14 cellular contexts compared by ENCODE assay signal in genomic region chr2:173124441-173124840, GRCh38. TPM values are rescaled to one million over a fixed set of nuclear protein-coding genes. Genes with fewer than 3 reads are reported as not detected.
DNase-seq lines count a peak whose midpoint lies in the region; ATAC-seq lines count a peak whose summit lies in the region.
"Had no signal": no experiment of that assay in that cellular context is flagged by ENCODE, and none has a peak within 500 bp of the region (broad histone marks: within the 10 kb centered on the region; RNA-seq: fewer than 3 reads in every experiment).

No MANE protein-coding gene starts in this region.

- ATAC-seq in esophagus mucosa (peak; percentile 89), HG03135 (IDR thresholded peaks at IDR 0.05; ENCODE audit: unreplicated experiment) (no peak)
- ATAC-seq: activated CD8-positive, alpha-beta memory T cell treated with anti-CD3 and anti-CD28 coated beads, Interleukin-2, amount 10 ng/mL, durations not matched to agents 7 days and 5 days; activated naive CD8-positive, alpha-beta T cell treated with anti-CD3 and anti-CD28 coated beads, Interleukin-2, amount 50 U/mL, for 24 hours had no signal

- H2BK120ac ChIP-seq in neuronal stem cell (ENCODE audit: low read depth, low read length) = no peak overlapping the region

- H3K4me3 Mint-ChIP-seq in activated T-helper 1 cell treated with anti-CD3 and anti-CD28 coated beads, Interleukin-12 subunit alpha, Interleukin-12 subunit beta, Interleukin-2, Interleukin-4 antibody, amounts not matched to agents 30 ng/mL and 10 ng/mL and 1 ng/mL, durations not matched to agents 14 hours and 24 hours and 36 hours = no peak overlapping the region
- H3K4me3 Mint-ChIP-seq: activated CD8-positive, alpha-beta memory T cell treated with anti-CD3 and anti-CD28 coated beads, Interleukin-2, amount 10 ng/mL, durations not matched to agents 7 days and 5 days; activated naive CD8-positive, alpha-beta T cell treated with anti-CD3 and anti-CD28 coated beads, Interleukin-2, amount 50 U/mL, for 24 hours; H9; stimulated activated naive CD8-positive, alpha-beta T cell treated with anti-CD3 and anti-CD28 coated beads, Interleukin-15, Interleukin-2, amounts not matched to agents 100 ng/mL and 50 ng/mL, for 24 hours had no signal

- no peak overlapping the region for H2AK5ac ChIP-seq in neuronal stem cell (ENCODE audit: low read depth, low read length)

- peaks cover 20% of the 10 kb centered on the region for H3K4me1 Mint-ChIP-seq in activated T-helper 1 cell treated with anti-CD3 and anti-CD28 coated beads, Interleukin-12 subunit alpha, Interleukin-12 subunit beta, Interleukin-2, Interleukin-4 antibody, amounts not matched to agents 30 ng/mL and 10 ng/mL and 1 ng/mL, durations not matched to agents 14 hours and 24 hours and 36 hours (ENCODE audit: low read depth)
- H3K4me1 Mint-ChIP-seq: H9 had no signal

- no peak overlapping the region for H2AFZ ChIP-seq in neuronal stem cell (ENCODE audit: low read length)

- no peak overlapping the region for H3K4me2 ChIP-seq in neuronal stem cell (ENCODE audit: insufficient read depth, low read length, poor library complexity, severe bottlenecking)

- no peak overlapping the region for H2BK5ac ChIP-seq in neuronal stem cell (ENCODE audit: low read length)

- no peak overlapping the region for H3K27ac ChIP-seq in neuronal stem cell (replicated peaks; ENCODE audit: low read length)

- H2BK15ac ChIP-seq in neuronal stem cell (ENCODE audit: low read length) = no peak overlapping the region

- H3K79me1 ChIP-seq in neuronal stem cell (ENCODE audit: low read depth, low read length) = no peaks in the 10 kb centered on the region

- peak overlapping the region; percentile 38 for H3K18ac ChIP-seq in neuronal stem cell (ENCODE audit: low read length)

- WGBS in neuronal stem cell (ENCODE audit: extremely low coverage in 2 of 2, insufficient read length in 2 of 2, insufficient replicate concordance in 1 of 2), 2 donors = no CpG with 5 or more reads among the region's 3 CpGs

- H3K4ac ChIP-seq in neuronal stem cell (ENCODE audit: low read length) = no peak overlapping the region

- H3K23ac ChIP-seq in neuronal stem cell (ENCODE audit: low read depth, low read length, poor library complexity) = no peak overlapping the region

- no peak overlapping the region for H3K27ac Mint-ChIP-seq in activated T-helper 1 cell treated with anti-CD3 and anti-CD28 coated beads, Interleukin-12 subunit alpha, Interleukin-12 subunit beta, Interleukin-2, Interleukin-4 antibody, amounts not matched to agents 30 ng/mL and 10 ng/mL and 1 ng/mL, durations not matched to agents 14 hours and 24 hours and 36 hours
- H3K27ac Mint-ChIP-seq: activated CD8-positive, alpha-beta memory T cell treated with anti-CD3 and anti-CD28 coated beads, Interleukin-2, amount 10 ng/mL, durations not matched to agents 7 days and 5 days; activated naive CD8-positive, alpha-beta T cell treated with anti-CD3 and anti-CD28 coated beads, Interleukin-2, amount 50 U/mL, for 24 hours; stimulated activated naive CD8-positive, alpha-beta T cell treated with anti-CD3 and anti-CD28 coated beads, Interleukin-15, Interleukin-2, amounts not matched to agents 100 ng/mL and 50 ng/mL, for 24 hours had no signal

- H3K27me3 ChIP-seq in neuronal stem cell (ENCODE audit: control insufficient read depth in 3 of 3, insufficient read depth in 3 of 3, low read depth in 1 of 3, low read length in 3 of 3) = no peaks in the 10 kb centered on the region

- no peaks in the 10 kb centered on the region for H3K36me3 ChIP-seq in neuronal stem cell (replicated peaks in 1 of 2; ENCODE audit: control insufficient read depth in 2 of 2, insufficient read depth in 2 of 2, low read length in 2 of 2)

- no peaks in the 10 kb centered on the region for H3K9me3 ChIP-seq in neuronal stem cell (replicated peaks in 1 of 2; ENCODE audit: control insufficient read depth in 2 of 2, insufficient read depth in 1 of 2, low read depth in 1 of 2, low read length in 2 of 2)

- DNase-seq in GM03348 (ENCODE audit: low spot score) (peak; percentile 31), NCI-H510A (lab: John Stamatoyannopoulos, UW) (peak; percentile 79), neuronal stem cell (ENCODE audit: low spot score) (no peak)
- no peak for DNase-seq in activated CD4-positive, alpha-beta T cell treated with anti-CD3 and anti-CD28 coated beads for 1 hour
- no peak for DNase-seq in stimulated activated CD4-positive, alpha-beta T cell treated with anti-CD3 and anti-CD28 coated beads, Interleukin-2, amount 100 ng/mL, for 24 hours
- DNase-seq in activated T-helper 1 cell treated with anti-CD3 and anti-CD28 coated beads, Interleukin-12 subunit alpha, Interleukin-12 subunit beta, Interleukin-2, Interleukin-4 antibody, amounts not matched to agents 30 ng/mL and 10 ng/mL and 1 ng/mL, durations not matched to agents 14 hours and 24 hours and 36 hours (ENCODE audit: low spot score) = no peak
- DNase-seq: activated CD8-positive, alpha-beta memory T cell treated with anti-CD3 and anti-CD28 coated beads, Interleukin-2, amount 10 ng/mL, durations not matched to agents 7 days and 5 days; activated naive CD8-positive, alpha-beta T cell treated with anti-CD3 and anti-CD28 coated beads, Interleukin-2, amount 50 U/mL, for 24 hours; H9; hypothalamus; stimulated activated CD4-positive, alpha-beta T cell treated with anti-CD3 and anti-CD28 coated beads, Interleukin-4, amount 100 ng/mL, for 4 hours had no signal

- H3K4me1 ChIP-seq in neuronal stem cell (ENCODE audit: control insufficient read depth in 2 of 2, insufficient read depth in 1 of 2, low read depth in 1 of 2, low read length in 2 of 2) = peaks cover 0 to 2% of the 10 kb centered on the region in 2 donors

- H3K4me3 ChIP-seq in neuronal stem cell (ENCODE audit: low read length in 2 of 2) = no peak overlapping the region

- H3K36me3 Mint-ChIP-seq in activated T-helper 1 cell treated with anti-CD3 and anti-CD28 coated beads, Interleukin-12 subunit alpha, Interleukin-12 subunit beta, Interleukin-2, Interleukin-4 antibody, amounts not matched to agents 30 ng/mL and 10 ng/mL and 1 ng/mL, durations not matched to agents 14 hours and 24 hours and 36 hours (ENCODE audit: low read depth) = peaks cover 13% of the 10 kb centered on the region

- no peaks in the 10 kb centered on the region for H3K9me3 Mint-ChIP-seq in activated T-helper 1 cell treated with anti-CD3 and anti-CD28 coated beads, Interleukin-12 subunit alpha, Interleukin-12 subunit beta, Interleukin-2, Interleukin-4 antibody, amounts not matched to agents 30 ng/mL and 10 ng/mL and 1 ng/mL, durations not matched to agents 14 hours and 24 hours and 36 hours
- H3K9me3 Mint-ChIP-seq: activated naive CD8-positive, alpha-beta T cell treated with anti-CD3 and anti-CD28 coated beads, Interleukin-2, amount 50 U/mL, for 24 hours; H9; stimulated activated naive CD8-positive, alpha-beta T cell treated with anti-CD3 and anti-CD28 coated beads, Interleukin-15, Interleukin-2, amounts not matched to agents 100 ng/mL and 50 ng/mL, for 24 hours had no signal

- peaks cover 6% of the 10 kb centered on the region for H3K27me3 Mint-ChIP-seq in activated T-helper 1 cell treated with anti-CD3 and anti-CD28 coated beads, Interleukin-12 subunit alpha, Interleukin-12 subunit beta, Interleukin-2, Interleukin-4 antibody, amounts not matched to agents 30 ng/mL and 10 ng/mL and 1 ng/mL, durations not matched to agents 14 hours and 24 hours and 36 hours (ENCODE audit: insufficient read depth)

- no peak overlapping the region for H2BK12ac ChIP-seq in neuronal stem cell (ENCODE audit: low read length)

- H3K14ac ChIP-seq in neuronal stem cell (ENCODE audit: low read length) = no peak overlapping the region

- H4K8ac ChIP-seq in neuronal stem cell (ENCODE audit: low read depth, low read length) = no peak overlapping the region

- H4K91ac ChIP-seq in neuronal stem cell (ENCODE audit: low read depth, low read length, poor library complexity) = no peak overlapping the region

- H3K9ac ChIP-seq in neuronal stem cell (ENCODE audit: low read depth, low read length, poor library complexity) = no peak overlapping the region

- intact Hi-C loops in activated T-helper 1 cell treated with anti-CD3 and anti-CD28 coated beads, Interleukin-12 subunit alpha, Interleukin-12 subunit beta, Interleukin-2, Interleukin-4 antibody, amounts not matched to agents 30 ng/mL and 10 ng/mL and 1 ng/mL, durations not matched to agents 14 hours and 24 hours and 36 hours (cut with micrococcal nuclease) = no loop called here

RNA-seq across cellular contexts. Expression of gene MAP3K20, which starts 48.8 kb away (rescaled TPM):
- total RNA-seq in esophagus mucosa = 21.3 TPM
- polyA plus RNA-seq in neuronal stem cell (2013, experiment 1 of 2) = 11.2 TPM
- polyA plus RNA-seq in neuronal stem cell (2013, experiment 2 of 2) = 11.8 TPM
- total RNA-seq in activated T-helper 1 cell treated with anti-CD3 and anti-CD28 coated beads, Interleukin-12 subunit alpha, Interleukin-12 subunit beta, Interleukin-2, Interleukin-4 antibody, amounts not matched to agents 30 ng/mL and 10 ng/mL and 1 ng/mL, durations not matched to agents 14 hours and 24 hours and 36 hours = 17.7 and 21.8 TPM in 2 replicates

Comparison
In these comparisons a context has a peak if more than half of its experiments do, and no peak if none do; other contexts are left out.
1. DNase-seq: peak in GM03348 (single experiment) and NCI-H510A (single experiment); none in neuronal stem cell (single experiment), activated CD4-positive, alpha-beta T cell treated with anti-CD3 and anti-CD28 coated beads for 1 hour (single experiment), stimulated activated CD4-positive, alpha-beta T cell treated with anti-CD3 and anti-CD28 coated beads, Interleukin-2, amount 100 ng/mL, for 24 hours (0 of 2) and activated T-helper 1 cell treated with anti-CD3 and anti-CD28 coated beads, Interleukin-12 subunit alpha, Interleukin-12 subunit beta, Interleukin-2, Interleukin-4 antibody, amounts not matched to agents 30 ng/mL and 10 ng/mL and 1 ng/mL, durations not matched to agents 14 hours and 24 hours and 36 hours (single experiment).